ENCODE assay signal across 15 cellular contexts in genomic region chr5:132365213-132365612, GRCh38. TPM values are rescaled to one million over a fixed set of nuclear protein-coding genes. Genes with fewer than 3 reads are reported as not detected.
DNase-seq lines count a peak whose midpoint lies in the region; ATAC-seq and FAIRE-seq lines count a peak whose summit lies in the region.
"Had no signal": no experiment of that assay in that cellular context is flagged by ENCODE, and none has a peak within 500 bp of the region (broad histone marks: within the 10 kb centered on the region; RNA-seq: fewer than 3 reads in every experiment).

No MANE protein-coding gene starts in this region.

- H3K9me3 ChIP-seq in small intestine (ENCODE audit: control insufficient read depth, low read depth), result no peaks in the 10 kb centered on the region
- H3K9me3 ChIP-seq: Peyer's patch, spleen, thyroid gland had no signal

- WGBS in small intestine, 3 donors, result 52 to 80% (median 66%) methylated on average over 6 of the region's 6 CpGs

- ATAC-seq in GM19023 (IDR thresholded peaks at IDR 0.05; ENCODE audit: unreplicated experiment), result no peak
- no peak for ATAC-seq in HG03565 (IDR thresholded peaks at IDR 0.05; ENCODE audit: unreplicated experiment)
- no peak for ATAC-seq in GM19328 (IDR thresholded peaks at IDR 0.05; ENCODE audit: unreplicated experiment)
- ATAC-seq: naive thymus-derived CD8-positive, alpha-beta T cell had no signal

- H3K27me3 ChIP-seq in small intestine (ENCODE audit: control insufficient read depth in 2 of 2, insufficient read depth in 2 of 2, low read length in 2 of 2), result no peaks in the 10 kb centered on the region
- H3K27me3 ChIP-seq: Peyer's patch, spleen, thyroid gland had no signal

- H3K4me1 ChIP-seq in small intestine (ENCODE audit: control insufficient read depth in 2 of 2, insufficient read depth in 1 of 2, low read depth in 1 of 2, low read length in 1 of 2), result no peaks in the 10 kb centered on the region

- DNase-seq in HT1080 (ENCODE audit: low read depth), result peak; percentile 80
- peak; percentile 88 for DNase-seq in SW480 (ENCODE audit: low spot score)
- peak; percentile 90 for DNase-seq in glomerular visceral epithelial cell (ENCODE audit: extremely low spot score)
- peak; percentile 78 for DNase-seq in small intestine
- DNase-seq in NCI-H1092 treated with DMSO at 0.1 percent for 48 hours (lab: John Stamatoyannopoulos, UW), result no peak
- DNase-seq: activated naive CD4-positive, alpha-beta T cell; naive thymus-derived CD8-positive, alpha-beta T cell; Peyer's patch; spleen; thyroid gland had no signal

- H3K4me3 ChIP-seq in small intestine (ENCODE audit: low read depth in 1 of 2, low read length in 2 of 2), result no peak overlapping the region
- H3K4me3 ChIP-seq: Peyer's patch, spleen, thyroid gland had no signal

- peaks cover 0 to 3% of the 10 kb centered on the region in 2 donors for H3K36me3 ChIP-seq in small intestine (ENCODE audit: control insufficient read depth in 2 of 2, insufficient read depth in 2 of 2, low read length in 2 of 2)
- H3K36me3 ChIP-seq: Peyer's patch, thyroid gland had no signal

- no peak for FAIRE-seq in small intestine (lab: Jason Lieb, UNC)
- FAIRE-seq: D721Med, islet of Langerhans had no signal

- no peak overlapping the region for H3K27ac ChIP-seq in small intestine (ENCODE audit: low read depth in 1 of 2, low read length in 1 of 2)
- H3K27ac ChIP-seq: spleen had no signal

RNA-seq across cellular contexts. Expression of gene SLC22A5, which starts 4.3 kb away (rescaled TPM):
- total RNA-seq in HT1080 (2014; rRNA removed; shearing (Covaris generic)), result 0.70 and 2.1 TPM in 2 replicates
- polyA plus RNA-seq in HT1080 (2015; cell fraction: cytosol; rRNA removed), result 1.3 and 2.6 TPM in 2 replicates
- polyA plus RNA-seq in HT1080 (2015; cell fraction: nucleus; rRNA removed), result 5.5 and 6.9 TPM in 2 replicates
- polyA plus RNA-seq in small intestine, result 10 to 100 TPM in 2 of 3 donors, 1 to 10 TPM in 1; 9.4 to 22.1 (median 21.6) TPM
